13 cellular contexts compared by ENCODE assay signal in the genomic region with DNA sequence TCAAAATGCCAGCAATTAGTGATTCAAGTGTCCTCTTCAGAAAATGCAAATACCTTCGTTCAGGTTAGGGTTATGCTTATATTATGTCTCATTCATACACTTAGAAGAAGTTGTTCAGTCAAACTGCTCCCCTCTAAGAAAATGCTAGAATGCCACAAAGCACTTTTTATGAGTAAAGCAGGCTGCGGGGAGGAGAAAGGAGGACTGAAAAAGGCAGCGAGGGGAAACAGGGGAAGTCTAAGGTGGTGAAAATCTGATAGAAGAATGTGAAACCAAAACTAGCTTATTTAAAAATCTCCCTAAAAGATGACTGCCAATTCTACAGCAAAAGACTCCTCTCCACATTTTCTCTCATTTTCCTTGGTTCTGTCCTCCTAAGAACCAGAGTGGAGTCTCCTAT.
DNase-seq lines count a peak whose midpoint lies in the region; ATAC-seq and TF ChIP-seq lines count a peak whose summit lies in the region.
"Had no signal": no experiment of that assay in that cellular context is flagged by ENCODE, and none has a peak within 500 bp of the region (broad histone marks: within the 10 kb centered on the region; RNA-seq: fewer than 3 reads in every experiment).

No MANE protein-coding gene starts in this region.

- DNase-seq in GM20000 (ENCODE audit: low spot score): peak; percentile 15
- DNase-seq in NCI-H524 treated with DMSO at 0.1 percent for 48 hours (lab: John Stamatoyannopoulos, UW): no peak
- DNase-seq in Right ventricle myocardium superior: no peak
- DNase-seq in cerebellar nuclear complex (lab: John Stamatoyannopoulos, UW): no peak
- DNase-seq in GM13976 (ENCODE audit: low spot score): no peak
- DNase-seq: aorta; CD4-positive, CD25-positive, alpha-beta regulatory T cell; mesenchymal stem cell; NCI-H1436 treated with DMSO at 0.1 percent for 48 hours; T1000 had no signal

- in situ Hi-C loops in GM13976 (cut with MboI; ENCODE audit: low sequenced_read_pairs, unreplicated experiment): no loop called here

- no peaks in the 10 kb centered on the region for H3K36me3 ChIP-seq in KMS-11 (ENCODE audit: insufficient read depth)

- no peak overlapping the region for H2AFZ ChIP-seq in KMS-11 (ENCODE audit: low read depth)

- peaks cover 14% of the 10 kb centered on the region for H3K4me1 ChIP-seq in KMS-11 (ENCODE audit: low read depth, poor library complexity, severe bottlenecking)

- H3K4me3 ChIP-seq in KMS-11 (IDR thresholded peaks at IDR 0.05; ENCODE audit: insufficient read depth, low read depth, low read length): no peak overlapping the region

- intact Hi-C loops in Right ventricle myocardium superior (cut with DNase I): no loop called here

- peak; percentile 77 for ATAC-seq in GM18511 (IDR thresholded peaks at IDR 0.05; ENCODE audit: unreplicated experiment)
- ATAC-seq in HG02981 (IDR thresholded peaks at IDR 0.05; ENCODE audit: unreplicated experiment): peak; percentile 75
- no peak for ATAC-seq in Right ventricle myocardium superior (ENCODE audit: poor library complexity)

- H3K27ac ChIP-seq in KMS-11: no peak overlapping the region

- peak overlapping the region; percentile 33; the same call in 1 of the 2 replicates for H3K4me2 ChIP-seq in KMS-11

- TF ChIP-seq CTCF in GM20000 (IDR thresholded peaks at IDR 0.05; ENCODE audit: extremely low read depth, missing control alignments): no peak
- no peak for TF ChIP-seq CTCF in KMS-11 (conservative IDR thresholded peaks at IDR 0.05; ENCODE audit: low read depth, low read length)
- TF ChIP-seq CTCF in GM13976 (IDR thresholded peaks at IDR 0.05; ENCODE audit: borderline replicate concordance, control extremely low read depth, extremely low read depth, insufficient read depth, missing control alignments): no peak

- H4K20me1 ChIP-seq in KMS-11 (ENCODE audit: insufficient read depth): no peaks in the 10 kb centered on the region

- no peak overlapping the region for H3K9ac ChIP-seq in KMS-11

- no peaks in the 10 kb centered on the region for H3K79me2 ChIP-seq in KMS-11 (ENCODE audit: insufficient read depth, low read depth)

- H3K27me3 ChIP-seq in KMS-11 (ENCODE audit: insufficient read depth, low read depth): no peaks in the 10 kb centered on the region
